Comparison of ENCODE assay signal across 21 cellular contexts in the genomic region with DNA sequence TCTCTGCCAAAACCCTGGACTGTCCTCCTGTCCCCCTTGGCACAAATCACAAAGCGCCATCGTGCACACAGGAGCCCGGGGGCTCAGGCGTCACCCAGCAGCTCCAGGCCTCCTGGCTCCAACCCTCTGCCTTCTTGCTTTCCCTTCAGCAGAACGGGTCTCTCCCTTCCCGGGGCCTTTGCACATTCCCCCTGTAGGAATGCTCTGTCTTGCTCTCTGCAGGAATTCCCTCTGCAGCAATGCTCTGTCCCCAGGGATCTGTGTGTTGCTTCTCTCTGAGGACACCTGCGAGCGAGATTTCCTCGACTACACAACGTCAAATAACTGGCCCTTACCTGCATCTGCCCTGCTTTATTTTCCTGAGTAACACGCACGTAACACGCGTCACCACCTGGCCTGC. TPM values are rescaled to one million over a fixed set of nuclear protein-coding genes. Genes with fewer than 3 reads are reported as not detected.
DNase-seq lines count a peak whose midpoint lies in the region; ATAC-seq and TF ChIP-seq lines count a peak whose summit lies in the region.
"Had no signal": no experiment of that assay in that cellular context is flagged by ENCODE, and none has a peak within 500 bp of the region (broad histone marks: within the 10 kb centered on the region; RNA-seq: fewer than 3 reads in every experiment).

No MANE protein-coding gene starts in this region.

- TF ChIP-seq CTCF in Peyer's patch (IDR thresholded peaks at IDR 0.05): no peak
- TF ChIP-seq CTCF in glutamatergic neuron (IDR thresholded peaks at IDR 0.05; ENCODE audit: partially characterized antibody, unreplicated experiment): no peak
- no peak for TF ChIP-seq CTCF in suprapubic skin (IDR thresholded peaks at IDR 0.05)
- no peak for TF ChIP-seq CTCF in upper lobe of left lung (IDR thresholded peaks at IDR 0.05)

- H3K4me1 ChIP-seq in Peyer's patch: peaks cover 0 to 40% (median 15%) of the 10 kb centered on the region in 4 donors
- H3K4me1 ChIP-seq in suprapubic skin: peaks cover 22% of the 10 kb centered on the region
- peaks cover 11 to 22% (median 16%) of the 10 kb centered on the region in 4 donors for H3K4me1 ChIP-seq in upper lobe of left lung

- H3K27me3 Mint-ChIP-seq in activated naive CD4-positive, alpha-beta T cell treated with anti-CD3 and anti-CD28 coated beads, Interleukin-2, amount 50 U/mL, for 24 hours: no peaks in the 10 kb centered on the region
- H3K27me3 Mint-ChIP-seq in glutamatergic neuron (ENCODE audit: unreplicated experiment): peaks cover 5% of the 10 kb centered on the region

- H3K4me3 ChIP-seq in Peyer's patch (no peak overlapping the region), suprapubic skin (no peak overlapping the region), upper lobe of left lung (no peak overlapping the region)
- H3K4me3 ChIP-seq: colonic mucosa, K562, right atrium auricular region had no signal

- H3K9me3 ChIP-seq in Peyer's patch: no peaks in the 10 kb centered on the region
- H3K9me3 ChIP-seq in suprapubic skin: no peaks in the 10 kb centered on the region
- no peaks in the 10 kb centered on the region for H3K9me3 ChIP-seq in upper lobe of left lung
- H3K9me3 ChIP-seq: colonic mucosa, right atrium auricular region had no signal

- no peak overlapping the region for H3K4me3 Mint-ChIP-seq in activated naive CD4-positive, alpha-beta T cell treated with anti-CD3 and anti-CD28 coated beads, Interleukin-2, amount 50 U/mL, for 24 hours
- H3K4me3 Mint-ChIP-seq in glutamatergic neuron (ENCODE audit: unreplicated experiment): peak overlapping the region; percentile 1

- TF ChIP-seq EP300 in suprapubic skin (IDR thresholded peaks at IDR 0.05): no peak
- no peak for TF ChIP-seq EP300 in upper lobe of left lung (IDR thresholded peaks at IDR 0.05)

- H3K36me3 ChIP-seq in Peyer's patch (no peaks in the 10 kb centered on the region), suprapubic skin (no peaks in the 10 kb centered on the region), upper lobe of left lung (no peaks in the 10 kb centered on the region)
- H3K36me3 ChIP-seq: colonic mucosa, right atrium auricular region had no signal

- peaks cover 58% of the 10 kb centered on the region for H3K4me1 Mint-ChIP-seq in activated naive CD4-positive, alpha-beta T cell treated with anti-CD3 and anti-CD28 coated beads, Interleukin-2, amount 50 U/mL, for 24 hours
- H3K4me1 Mint-ChIP-seq in glutamatergic neuron (ENCODE audit: low read depth, unreplicated experiment): peaks cover 25% of the 10 kb centered on the region

- 95% methylated on average over 14 of the region's 14 CpGs for WGBS in suprapubic skin
- 94% methylated on average over 14 of the region's 14 CpGs for WGBS in upper lobe of left lung, 2 donors

- DNase-seq in activated naive CD4-positive, alpha-beta T cell (lab: John Stamatoyannopoulos, UW): no peak
- DNase-seq in Peyer's patch (peak in 2 of 3 donors; percentile 27 to 39), glutamatergic neuron (no peak), suprapubic skin (ENCODE audit: low spot score in 2 of 2) (peak; percentile 26 to 43), DMS153 treated with DMSO at 0.1 percent for 48 hours (lab: John Stamatoyannopoulos, UW; ENCODE audit: unreplicated experiment) (no peak), upper lobe of left lung (no peak)
- DNase-seq: activated gamma-delta T cell; colonic mucosa; HCEC 1CT; midbrain; NCI-H187; nucleus accumbens; stimulated activated CD4-positive, alpha-beta T cell treated with anti-CD3 and anti-CD28 coated beads, Interleukin-15, amount 100 ng/mL, for 24 hours had no signal

- H3K36me3 Mint-ChIP-seq in activated naive CD4-positive, alpha-beta T cell treated with anti-CD3 and anti-CD28 coated beads, Interleukin-2, amount 50 U/mL, for 24 hours: peaks cover 4% of the 10 kb centered on the region
- H3K36me3 Mint-ChIP-seq in glutamatergic neuron (ENCODE audit: unreplicated experiment): no peaks in the 10 kb centered on the region

- TF ChIP-seq POLR2A in Peyer's patch (IDR thresholded peaks at IDR 0.05) (no peak), suprapubic skin (IDR thresholded peaks at IDR 0.05) (no peak), upper lobe of left lung (IDR thresholded peaks at IDR 0.05) (no peak)

- H3K9me3 Mint-ChIP-seq in activated naive CD4-positive, alpha-beta T cell treated with anti-CD3 and anti-CD28 coated beads, Interleukin-2, amount 50 U/mL, for 24 hours: no peaks in the 10 kb centered on the region
- peaks cover 10% of the 10 kb centered on the region for H3K9me3 Mint-ChIP-seq in glutamatergic neuron (ENCODE audit: unreplicated experiment)

- ATAC-seq in upper lobe of left lung (ENCODE audit: low FRiP score in 2 of 2): no peak
- no peak for ATAC-seq in HG02610 (IDR thresholded peaks at IDR 0.05; ENCODE audit: unreplicated experiment)
- ATAC-seq: K562; stimulated activated naive CD8-positive, alpha-beta T cell treated with anti-CD3 and anti-CD28 coated beads, Interleukin-15, Interleukin-2, amounts not matched to agents 100 U/mL and 50 U/mL, for 24 hours had no signal

- H3K27ac ChIP-seq in Peyer's patch (no peak overlapping the region), suprapubic skin (no peak overlapping the region), upper lobe of left lung (no peak overlapping the region)
- H3K27ac ChIP-seq: colonic mucosa, right atrium auricular region had no signal

- peak overlapping the region; percentile 46 for H3K27ac Mint-ChIP-seq in activated naive CD4-positive, alpha-beta T cell treated with anti-CD3 and anti-CD28 coated beads, Interleukin-2, amount 50 U/mL, for 24 hours
- peak overlapping the region; percentile 22 for H3K27ac Mint-ChIP-seq in glutamatergic neuron (ENCODE audit: unreplicated experiment)

- no peaks in the 10 kb centered on the region for H3K27me3 ChIP-seq in Peyer's patch
- H3K27me3 ChIP-seq in suprapubic skin: no peaks in the 10 kb centered on the region
- H3K27me3 ChIP-seq in upper lobe of left lung: no peaks in the 10 kb centered on the region
- H3K27me3 ChIP-seq: colonic mucosa, right atrium auricular region had no signal

RNA-seq across cellular contexts. Expression of a gene that starts 13.3 kb away (rescaled TPM):
- 10 to 100 TPM in 1 of 4 donors, 1 to 10 TPM in 3; 3.5 to 41.3 (median 6.9) TPM for total RNA-seq in Peyer's patch
- total RNA-seq in glutamatergic neuron (ENCODE audit: unreplicated experiment): 15.2 TPM
- total RNA-seq in suprapubic skin: 10 to 100 TPM; 15.3 to 37.1 (median 16.4) TPM
- total RNA-seq in upper lobe of left lung: 10 to 100 TPM; 11.4 to 52.4 (median 18.4) TPM

RNA-seq across cellular contexts. Expression of a gene that starts 33.3 kb away (rescaled TPM):
- total RNA-seq in Peyer's patch: not detected
- total RNA-seq in glutamatergic neuron (ENCODE audit: unreplicated experiment): not detected
- total RNA-seq in suprapubic skin: not detected
- 1 to 10 TPM in 1 of 6 donors, under 1 TPM in 2, not detected in 3; 0.67 to 3.6 (median 0.76) TPM for total RNA-seq in upper lobe of left lung
- total RNA-seq: colonic mucosa, endothelial cell of umbilical vein, G401, K562, right atrium auricular region, urinary bladder had no signal

Comparison
In these comparisons a context has a peak if more than half of its experiments do, and no peak if none do; other contexts are left out.
1. DNase-seq: peak in Peyer's patch (2 of 3) and suprapubic skin (2 of 2); none in activated naive CD4-positive, alpha-beta T cell (0 of 4), glutamatergic neuron (single experiment), DMS153 treated with DMSO at 0.1 percent for 48 hours (single experiment) and upper lobe of left lung (0 of 2).